Comparison of ENCODE assay signal across 8 cellular contexts in genomic region chr12:48189331-48190125, GRCh38. TPM values are rescaled to one million over a fixed set of nuclear protein-coding genes. Genes with fewer than 3 reads are reported as not detected.
A peak's percentile ranks its signal among the peaks of the same experiment; 100 is the strongest.
DNase-seq lines count a peak whose midpoint lies in the region; ATAC-seq and TF ChIP-seq lines count a peak whose summit lies in the region.

No MANE protein-coding gene starts in this region.

- intact Hi-C loops in dorsolateral prefrontal cortex (cut with DNase I) = loop anchor here (10.0 kb wide), 4 partner anchors 165 to 395 kb away; partner anchors contain the start of genes TMEM106C (in 1 of the 2) and ZNF641 (in 1 of the 2)

- TF ChIP-seq CTCF in dorsolateral prefrontal cortex (IDR thresholded peaks at IDR 0.05 in 54 of 56, conservative IDR thresholded peaks at IDR 0.05 in 2 of 56; ENCODE audit: low read depth in 1 of 56, partially characterized antibody in 56 of 56) = peak; percentile 69 to 93 (median 86)

- H3K36me3 Mint-ChIP-seq in activated CD4-positive, alpha-beta T cell treated with anti-CD3 and anti-CD28 coated beads, Interleukin-2, amount 10 ng/mL, durations not matched to agents 7 days and 5 days (ENCODE audit: low read depth) = no peaks in the 10 kb centered on the region

- no peak overlapping the region for H3K27ac Mint-ChIP-seq in activated CD4-positive, alpha-beta T cell treated with anti-CD3 and anti-CD28 coated beads, Interleukin-2, amount 10 ng/mL, durations not matched to agents 7 days and 5 days

- H3K27me3 Mint-ChIP-seq in activated CD4-positive, alpha-beta T cell treated with anti-CD3 and anti-CD28 coated beads, Interleukin-2, amount 10 ng/mL, durations not matched to agents 7 days and 5 days = peaks cover 54% of the 10 kb centered on the region

- peaks cover 6% of the 10 kb centered on the region for H3K4me1 Mint-ChIP-seq in activated CD4-positive, alpha-beta T cell treated with anti-CD3 and anti-CD28 coated beads, Interleukin-2, amount 10 ng/mL, durations not matched to agents 7 days and 5 days

- H3K27me3 ChIP-seq in dorsolateral prefrontal cortex = peaks cover 0 to 10% (median 0%) of the 10 kb centered on the region in 45 donors

- CTCF ChIA-PET in activated CD4-positive, alpha-beta T cell treated with anti-CD3 and anti-CD28 coated beads, Interleukin-2, amount 10 ng/mL, durations not matched to agents 7 days and 5 days (lab: Charles Lee) = interaction anchor here (0.5 to 1.7 kb wide), 7 partner anchors 9 to 329 kb away, joined by 3 to 7 read pairs (median 3); no protein-coding TSS in a partner anchor

- DNase-seq in ELR (ENCODE audit: low read depth) = peak; percentile 70
- peak; percentile 7 for DNase-seq in NCI-H446 treated with DMSO at 0.1 percent for 48 hours (lab: John Stamatoyannopoulos, UW)
- peak; percentile 78 for DNase-seq in activated CD4-positive, alpha-beta T cell treated with anti-CD3 and anti-CD28 coated beads, Interleukin-2, amount 10 ng/mL, durations not matched to agents 7 days and 5 days
- peak in 9 of 10 donors; percentile 35 to 91 (median 65) for DNase-seq in dorsolateral prefrontal cortex
- DNase-seq in medulla oblongata (ENCODE audit: extremely low spot score) = peak; percentile 91
- DNase-seq in stimulated activated CD8-positive, alpha-beta memory T cell treated with anti-CD3 and anti-CD28 coated beads, Interleukin-2, amount 100 ng/mL, for 48 hours (ENCODE audit: low read depth in 2 of 2) = peak; percentile 30 to 62

- H3K4me3 Mint-ChIP-seq in activated CD4-positive, alpha-beta T cell treated with anti-CD3 and anti-CD28 coated beads, Interleukin-2, amount 10 ng/mL, durations not matched to agents 7 days and 5 days = no peak overlapping the region

- peak overlapping the region in 2 of 59 donors; percentile 21 to 27 for H3K27ac ChIP-seq in dorsolateral prefrontal cortex

- peak overlapping the region in 1 of 59 donors; percentile 26 for H3K4me3 ChIP-seq in dorsolateral prefrontal cortex

- peak; percentile 63 for ATAC-seq in HG02840 (IDR thresholded peaks at IDR 0.05; ENCODE audit: low FRiP score, unreplicated experiment)
- ATAC-seq in GM18870 (IDR thresholded peaks at IDR 0.05; ENCODE audit: unreplicated experiment) = no peak

- POLR2A ChIA-PET in activated CD4-positive, alpha-beta T cell treated with anti-CD3 and anti-CD28 coated beads, Interleukin-2, amount 10 ng/mL, durations not matched to agents 7 days and 5 days (lab: Charles Lee) = no interaction called here

- H3K9me3 Mint-ChIP-seq in activated CD4-positive, alpha-beta T cell treated with anti-CD3 and anti-CD28 coated beads, Interleukin-2, amount 10 ng/mL, durations not matched to agents 7 days and 5 days = no peaks in the 10 kb centered on the region

RNA-seq across cellular contexts. Expression of gene CCDC184, which starts 6.1 kb away (rescaled TPM):
- under 1 TPM; 0.17 to 0.22 TPM for total RNA-seq in activated CD4-positive, alpha-beta T cell treated with anti-CD3 and anti-CD28 coated beads, Interleukin-2, amount 10 ng/mL, durations not matched to agents 7 days and 5 days
- 10 to 100 TPM in 118 of 120 experiments, 1 to 10 TPM in 2; 7.1 to 60.5 (median 30.1) TPM for total RNA-seq in dorsolateral prefrontal cortex

RNA-seq across cellular contexts. Expression of gene OR10AD1, which starts 13.6 kb away (rescaled TPM):
- not detected for total RNA-seq in activated CD4-positive, alpha-beta T cell treated with anti-CD3 and anti-CD28 coated beads, Interleukin-2, amount 10 ng/mL, durations not matched to agents 7 days and 5 days
- total RNA-seq in dorsolateral prefrontal cortex = not detected

RNA-seq across cellular contexts. Expression of gene ASB8, which starts 32.2 kb away (rescaled TPM):
- 10 to 100 TPM; 44.7 to 46.4 TPM for total RNA-seq in activated CD4-positive, alpha-beta T cell treated with anti-CD3 and anti-CD28 coated beads, Interleukin-2, amount 10 ng/mL, durations not matched to agents 7 days and 5 days
- 10 to 100 TPM; 36.8 to 80.8 (median 58.2) TPM for total RNA-seq in dorsolateral prefrontal cortex

Comparison
In these comparisons a context has a peak if more than half of its experiments do, and no peak if none do; other contexts are left out.
1. DNase-seq: peak in every context shown above with its lines; median percentile 91 in medulla oblongata; 78 in activated CD4-positive, alpha-beta T cell treated with anti-CD3 and anti-CD28 coated beads, Interleukin-2, amount 10 ng/mL, durations not matched to agents 7 days and 5 days; 70 in ELR; 65 in dorsolateral prefrontal cortex; 46 in stimulated activated CD8-positive, alpha-beta memory T cell treated with anti-CD3 and anti-CD28 coated beads, Interleukin-2, amount 100 ng/mL, for 48 hours; 7 in NCI-H446 treated with DMSO at 0.1 percent for 48 hours.
2. RNA of gene CCDC184, which starts 6.1 kb away (total RNA-seq): 7.1 to 60.5 TPM in dorsolateral prefrontal cortex; 0.17 to 0.22 TPM in activated CD4-positive, alpha-beta T cell treated with anti-CD3 and anti-CD28 coated beads, Interleukin-2, amount 10 ng/mL, durations not matched to agents 7 days and 5 days; every median in the first group is over 4 times any median in the second.